In the genomic region with DNA sequence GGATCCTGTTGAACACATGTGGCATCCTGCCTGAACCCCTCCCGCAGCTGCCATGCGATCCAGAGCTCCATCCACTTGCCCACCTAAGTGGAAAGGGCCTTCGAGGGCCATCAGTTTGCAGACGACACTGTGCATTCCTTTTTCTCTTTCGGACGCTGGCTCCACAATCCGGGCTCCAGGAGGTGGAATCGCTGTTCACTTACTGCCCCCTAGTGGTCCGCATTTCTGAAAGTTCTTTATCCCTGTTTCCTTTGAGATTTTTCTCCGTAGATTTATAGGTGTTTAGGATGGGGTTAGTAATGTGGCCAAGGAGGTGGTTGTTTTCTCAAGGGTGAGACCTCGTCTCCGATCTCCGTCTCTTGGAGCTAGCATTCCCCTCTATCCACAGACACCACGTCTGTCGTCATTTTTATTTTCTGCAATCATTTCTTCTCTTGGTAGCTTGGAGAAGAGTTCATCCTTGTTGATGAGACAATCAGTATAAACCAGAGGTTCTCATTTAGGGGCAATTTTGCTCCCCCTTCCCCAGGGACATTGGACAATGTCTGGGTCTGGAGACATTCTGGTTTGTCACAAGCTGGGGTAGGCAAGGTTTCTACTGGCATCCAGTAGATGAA, we compare ENCODE assay signal across 8 cellular contexts.
DNase-seq lines count a peak whose midpoint lies in the region; ATAC-seq and TF ChIP-seq lines count a peak whose summit lies in the region.

No MANE protein-coding gene starts in this region.

- ATAC-seq in HG02798 (IDR thresholded peaks at IDR 0.05; ENCODE audit: poor library complexity, unreplicated experiment): no peak

- TF ChIP-seq CTCF in GM12872 (IDR thresholded peaks at IDR 0.05; ENCODE audit: insufficient read depth, low read depth, low read length) (peak; percentile 81), fibroblast of pulmonary artery (IDR thresholded peaks at IDR 0.05; ENCODE audit: low read length, missing control alignments) (peak; percentile 84), neural progenitor cell (IDR thresholded peaks at IDR 0.05) (peak; percentile 91)

- no peaks in the 10 kb centered on the region for H4K20me1 ChIP-seq in neural progenitor cell (ENCODE audit: low read depth)

- no peak overlapping the region for H3K27ac ChIP-seq in neural progenitor cell

- H3K4me2 ChIP-seq in neural progenitor cell: no peak overlapping the region

- no peak overlapping the region for H3K9ac ChIP-seq in neural progenitor cell

- H3K36me3 Mint-ChIP-seq in activated T-cell treated with anti-CD3 and anti-CD28 coated beads, Interleukin-2, amount 50 U/mL, for 24 hours (ENCODE audit: low read depth): no peaks in the 10 kb centered on the region
- peaks cover 4% of the 10 kb centered on the region for H3K36me3 Mint-ChIP-seq in neural progenitor cell

- H3K4me3 Mint-ChIP-seq in activated T-cell treated with anti-CD3 and anti-CD28 coated beads, Interleukin-2, amount 50 U/mL, for 24 hours: no peak overlapping the region
- no peak overlapping the region for H3K4me3 Mint-ChIP-seq in neural progenitor cell

- no peaks in the 10 kb centered on the region for H3K27me3 ChIP-seq in neural progenitor cell

- peaks cover 15% of the 10 kb centered on the region for H3K27me3 Mint-ChIP-seq in activated T-cell treated with anti-CD3 and anti-CD28 coated beads, Interleukin-2, amount 50 U/mL, for 24 hours
- H3K27me3 Mint-ChIP-seq in neural progenitor cell (ENCODE audit: insufficient read depth, low read depth): peaks cover 2% of the 10 kb centered on the region

- H3K4me3 ChIP-seq in fibroblast of pulmonary artery (replicated peaks; ENCODE audit: low read depth, low read length): no peak overlapping the region
- no peak overlapping the region for H3K4me3 ChIP-seq in neural progenitor cell

- H3K9me3 ChIP-seq in neural progenitor cell (ENCODE audit: low read depth): no peaks in the 10 kb centered on the region

- no peaks in the 10 kb centered on the region for H3F3A ChIP-seq in neural progenitor cell (ENCODE audit: low read depth)

- H3K79me2 ChIP-seq in neural progenitor cell (ENCODE audit: low read depth): no peaks in the 10 kb centered on the region

- H3K36me3 ChIP-seq in neural progenitor cell: no peaks in the 10 kb centered on the region

- peak; percentile 75 for DNase-seq in AG08395 (ENCODE audit: low spot score)
- peak; percentile 0 for DNase-seq in NCI-H2196 treated with DMSO at 0.1 percent for 48 hours (lab: John Stamatoyannopoulos, UW; ENCODE audit: unreplicated experiment)
- peak; percentile 36 for DNase-seq in activated T-cell treated with anti-CD3 and anti-CD28 coated beads, Interleukin-2, amount 50 U/mL, for 24 hours
- DNase-seq in fibroblast of pulmonary artery (ENCODE audit: low read depth): peak; percentile 76
- peak; percentile 85 for DNase-seq in neural progenitor cell (ENCODE audit: low spot score)
- no peak for DNase-seq in NK-92 treated with Interleukin-12 subunit alpha and Interleukin-12 subunit beta, amount 100 ng/mL, for 24 hours (lab: John Stamatoyannopoulos, UW)

- no peak overlapping the region for H3K27ac Mint-ChIP-seq in activated T-cell treated with anti-CD3 and anti-CD28 coated beads, Interleukin-2, amount 50 U/mL, for 24 hours
- no peak overlapping the region for H3K27ac Mint-ChIP-seq in neural progenitor cell

- no peak overlapping the region for H2AFZ ChIP-seq in neural progenitor cell (replicated peaks)

- no peaks in the 10 kb centered on the region for H3K9me3 Mint-ChIP-seq in activated T-cell treated with anti-CD3 and anti-CD28 coated beads, Interleukin-2, amount 50 U/mL, for 24 hours
- H3K9me3 Mint-ChIP-seq in neural progenitor cell: no peaks in the 10 kb centered on the region

- H3K4me1 ChIP-seq in neural progenitor cell: peaks cover 4% of the 10 kb centered on the region

- H3K4me1 Mint-ChIP-seq in activated T-cell treated with anti-CD3 and anti-CD28 coated beads, Interleukin-2, amount 50 U/mL, for 24 hours (ENCODE audit: low read depth): peaks cover 15% of the 10 kb centered on the region
- H3K4me1 Mint-ChIP-seq in neural progenitor cell: peaks cover 17% of the 10 kb centered on the region
